14 cellular contexts compared by ENCODE assay signal in the genomic region with DNA sequence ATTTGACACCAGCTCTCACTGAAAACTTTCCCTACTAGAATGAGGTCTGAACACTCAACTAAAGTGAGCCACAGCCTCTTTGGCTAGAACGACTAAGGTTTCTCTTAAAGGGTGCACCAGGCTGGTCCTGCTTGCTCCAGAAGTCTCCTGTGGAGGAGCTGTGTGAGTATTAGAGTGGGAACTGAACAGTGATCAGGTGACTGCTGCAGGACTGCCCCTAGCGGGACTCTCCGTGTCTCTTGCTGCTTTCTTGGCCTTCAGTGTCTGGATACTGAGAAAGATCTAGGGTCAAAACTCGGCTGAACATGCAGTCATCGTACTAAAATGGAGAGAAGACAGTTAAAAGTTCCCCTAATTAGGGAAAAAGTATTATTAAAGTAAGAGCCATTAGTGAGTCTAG. TPM values are rescaled to one million over a fixed set of nuclear protein-coding genes. Genes with fewer than 3 reads are reported as not detected.
A peak's percentile ranks its signal among the peaks of the same experiment; 100 is the strongest.
DNase-seq lines count a peak whose midpoint lies in the region; ATAC-seq and TF ChIP-seq lines count a peak whose summit lies in the region.
"Had no signal": no experiment of that assay in that cellular context is flagged by ENCODE, and none has a peak within 500 bp of the region (broad histone marks: within the 10 kb centered on the region; RNA-seq: fewer than 3 reads in every experiment).

No MANE protein-coding gene starts in this region.

- POLR2A ChIA-PET in naive thymus-derived CD8-positive, alpha-beta T cell (lab: Charles Lee), result no interaction called here

- H3K27ac Mint-ChIP-seq in naive thymus-derived CD8-positive, alpha-beta T cell, result peak overlapping the region in 8 of 10 donors; percentile 6 to 82 (median 66)
- H3K27ac Mint-ChIP-seq: activated CD4-positive, alpha-beta memory T cell treated with anti-CD3 and anti-CD28 coated beads, Interleukin-2, amount 10 ng/mL, durations not matched to agents 7 days and 5 days had no signal

- TF ChIP-seq CTCF in epithelial cell of proximal tubule (conservative IDR thresholded peaks at IDR 0.05; ENCODE audit: low read depth, low read length), result peak; percentile 33

- no peaks in the 10 kb centered on the region for H3K27me3 Mint-ChIP-seq in naive thymus-derived CD8-positive, alpha-beta T cell
- H3K27me3 Mint-ChIP-seq: activated CD4-positive, alpha-beta memory T cell treated with anti-CD3 and anti-CD28 coated beads, Interleukin-2, amount 10 ng/mL, durations not matched to agents 7 days and 5 days had no signal

- H3K4me3 Mint-ChIP-seq in naive thymus-derived CD8-positive, alpha-beta T cell, result no peak overlapping the region
- H3K4me3 Mint-ChIP-seq: activated CD4-positive, alpha-beta memory T cell treated with anti-CD3 and anti-CD28 coated beads, Interleukin-2, amount 10 ng/mL, durations not matched to agents 7 days and 5 days; immature natural killer cell had no signal

- H3K9me3 Mint-ChIP-seq in naive thymus-derived CD8-positive, alpha-beta T cell, result no peaks in the 10 kb centered on the region
- H3K9me3 Mint-ChIP-seq: activated CD4-positive, alpha-beta memory T cell treated with anti-CD3 and anti-CD28 coated beads, Interleukin-2, amount 10 ng/mL, durations not matched to agents 7 days and 5 days; immature natural killer cell had no signal

- peaks cover 5% of the 10 kb centered on the region for H3K36me3 ChIP-seq in H7 (replicated peaks; ENCODE audit: control insufficient read depth, insufficient read depth, low read length)
- H3K36me3 ChIP-seq: ovary had no signal

- H3K27me3 ChIP-seq in H7 (ENCODE audit: control insufficient read depth, insufficient read depth, low read length), result no peaks in the 10 kb centered on the region
- H3K27me3 ChIP-seq: ovary had no signal

- peaks cover 0 to 40% (median 12%) of the 10 kb centered on the region in 3 donors for H3K36me3 Mint-ChIP-seq in naive thymus-derived CD8-positive, alpha-beta T cell

- ATAC-seq in naive thymus-derived CD8-positive, alpha-beta T cell, result no peak

- H3K4me3 ChIP-seq in H7 (ENCODE audit: insufficient read depth, low read depth, low read length), result no peak overlapping the region
- H3K4me3 ChIP-seq in epithelial cell of proximal tubule (ENCODE audit: low read depth, low read length), result no peak overlapping the region
- H3K4me3 ChIP-seq: ovary had no signal

- H3K4me1 Mint-ChIP-seq in naive thymus-derived CD8-positive, alpha-beta T cell, result peaks cover 7 to 38% (median 21%) of the 10 kb centered on the region in 4 donors
- H3K4me1 Mint-ChIP-seq: immature natural killer cell had no signal

- DNase-seq in CD1c-positive myeloid dendritic cell (ENCODE audit: extremely low spot score) (peak; percentile 20), H7 (peak; percentile 64), epithelial cell of proximal tubule (ENCODE audit: low read depth) (no peak), DMS 273 (lab: John Stamatoyannopoulos, UW; ENCODE audit: unreplicated experiment) (no peak), NCI-H524 (lab: John Stamatoyannopoulos, UW) (no peak), RPMI8226 (no peak)
- DNase-seq in naive thymus-derived CD8-positive, alpha-beta T cell, result no peak
- DNase-seq in stimulated activated CD4-positive, alpha-beta T cell treated with anti-CD3 and anti-CD28 coated beads, Interleukin-2, amount 100 ng/mL, for 24 hours, result no peak
- DNase-seq: activated CD4-positive, alpha-beta memory T cell treated with anti-CD3 and anti-CD28 coated beads, Interleukin-2, amount 10 ng/mL, durations not matched to agents 7 days and 5 days; activated naive CD4-positive, alpha-beta T cell treated with anti-CD3 and anti-CD28 coated beads, Interleukin-2, amount 50 U/mL, for 16 hours; immature natural killer cell; NCI-H1048; NCI-H526; ovary had no signal

RNA-seq across cellular contexts. Expression of a gene that starts 34.6 kb away (rescaled TPM):
- 15.7 and 31.1 TPM in 2 replicates for total RNA-seq in H7 (2014; rRNA removed; shearing (Covaris generic))
- total RNA-seq in epithelial cell of proximal tubule, result 9.5 and 11.4 TPM in 2 replicates
- 10 to 100 TPM; 82.8 to 88.5 TPM for total RNA-seq in naive thymus-derived CD8-positive, alpha-beta T cell
- polyA plus RNA-seq in naive thymus-derived CD8-positive, alpha-beta T cell, result 10 to 100 TPM; 33.2 to 67.8 (median 48.1) TPM

RNA-seq across cellular contexts. Expression of a gene that starts 59.6 kb away (rescaled TPM):
- total RNA-seq in H7 (2014; rRNA removed; shearing (Covaris generic)), result 0.41 TPM in 1 of 2 replicates, not detected in the other
- total RNA-seq in epithelial cell of proximal tubule, result 2.0 TPM in 1 of 2 replicates, not detected in the other
- total RNA-seq in naive thymus-derived CD8-positive, alpha-beta T cell, result not detected
- not detected for polyA plus RNA-seq in naive thymus-derived CD8-positive, alpha-beta T cell
- total RNA-seq: activated CD4-positive, alpha-beta memory T cell treated with anti-CD3 and anti-CD28 coated beads, Interleukin-2, amount 10 ng/mL, durations not matched to agents 7 days and 5 days; ovary had no signal

Comparison
In these comparisons a context has a peak if more than half of its experiments do, and no peak if none do; other contexts are left out.
1. DNase-seq: peak in CD1c-positive myeloid dendritic cell (single experiment) and H7 (single experiment); none in epithelial cell of proximal tubule (single experiment), naive thymus-derived CD8-positive, alpha-beta T cell (0 of 10), DMS 273 (single experiment), NCI-H524 (0 of 2), stimulated activated CD4-positive, alpha-beta T cell treated with anti-CD3 and anti-CD28 coated beads, Interleukin-2, amount 100 ng/mL, for 24 hours (0 of 2) and RPMI8226 (single experiment).